ENCODE assay signal across 15 cellular contexts in genomic region chr10:76397210-76397881, GRCh38.
DNase-seq lines count a peak whose midpoint lies in the region; ATAC-seq, FAIRE-seq and TF ChIP-seq lines count a peak whose summit lies in the region.
"Had no signal": no experiment of that assay in that cellular context is flagged by ENCODE, and none has a peak within 500 bp of the region (broad histone marks: within the 10 kb centered on the region; RNA-seq: fewer than 3 reads in every experiment).

No MANE protein-coding gene starts in this region.

- no peak for TF ChIP-seq EP300 in H1 (IDR thresholded peaks at IDR 0.05; ENCODE audit: borderline replicate concordance in 1 of 2, low read depth in 2 of 2, low read length in 2 of 2)

- H2BK120ac ChIP-seq in H1 (replicated peaks; ENCODE audit: low read depth, low read length) = no peak overlapping the region

- H3K27me3 ChIP-seq in GM23338 (ENCODE audit: insufficient read depth) (no peaks in the 10 kb centered on the region), H1 (replicated peaks in 1 of 4; ENCODE audit: control insufficient read depth in 3 of 4, extremely low read depth in 1 of 4, insufficient read depth in 3 of 4, low read length in 3 of 4) (no peaks in the 10 kb centered on the region), dorsolateral prefrontal cortex (peaks cover 0 to 9% (median 0%) of the 10 kb centered on the region in 45 donors)

- H3K4me2 ChIP-seq in GM23338 = no peak overlapping the region
- H3K4me2 ChIP-seq in H1 (ENCODE audit: insufficient read depth in 1 of 2, low read depth in 2 of 2, low read length in 2 of 2) = no peak overlapping the region

- H3K4me1 ChIP-seq in GM23338 (ENCODE audit: insufficient read depth) = peaks cover 10% of the 10 kb centered on the region; the same call in 1 of the 2 replicates
- H3K4me1 ChIP-seq in H1 (replicated peaks in 1 of 4; ENCODE audit: control insufficient read depth in 3 of 4, insufficient read depth in 4 of 4, low read length in 3 of 4) = peaks cover 0 to 8% (median 5%) of the 10 kb centered on the region in 4 experiments; a peak in 4 of 7 replicates
- H3K4me1 ChIP-seq: lower lobe of right lung had no signal

- 90% methylated on average over 11 of the region's 11 CpGs; no CpG with 5 or more reads in 1 of the 2 experiments for WGBS in H1 (ENCODE audit: extremely low coverage in 1 of 2, insufficient coverage in 1 of 2, insufficient read length in 1 of 2, insufficient replicate concordance in 2 of 2, low coverage in 1 of 2, low lambda C conversion rate in 2 of 2, missing lambda C conversion rate in 1 of 2), 2 experiments

- H3F3A ChIP-seq in GM23338 (replicated peaks; ENCODE audit: low read depth) = no peaks in the 10 kb centered on the region

- no peaks in the 10 kb centered on the region for H3K79me2 ChIP-seq in GM23338 (replicated peaks; ENCODE audit: insufficient read depth)
- H3K79me2 ChIP-seq in H1 (ENCODE audit: control insufficient read depth in 1 of 2, insufficient read depth in 2 of 2, low read length in 2 of 2) = no peaks in the 10 kb centered on the region

- intact Hi-C loops in dorsolateral prefrontal cortex (cut with DNase I) = no loop called here

- H3K23ac ChIP-seq in H1 (ENCODE audit: insufficient read length) = no peak overlapping the region

- H4K20me1 ChIP-seq in GM23338 (replicated peaks; ENCODE audit: insufficient read depth) = no peaks in the 10 kb centered on the region
- no peaks in the 10 kb centered on the region for H4K20me1 ChIP-seq in H1 (replicated peaks in 1 of 2; ENCODE audit: control insufficient read depth in 1 of 2, insufficient read depth in 2 of 2, low read length in 2 of 2)

- H3K9ac ChIP-seq in H1 (replicated peaks in 1 of 4; ENCODE audit: extremely low read depth in 1 of 4, low read depth in 3 of 4, low read length in 3 of 4) = no peak overlapping the region

- no peaks in the 10 kb centered on the region for H3K36me3 Mint-ChIP-seq in GM23338 (ENCODE audit: low read depth)
- H3K36me3 Mint-ChIP-seq: activated CD4-positive, alpha-beta memory T cell treated with anti-CD3 and anti-CD28 coated beads for 36 hours had no signal

- no peak overlapping the region for H3K4ac ChIP-seq in H1 (replicated peaks; ENCODE audit: insufficient read length, low read depth, low read length)

- no peak overlapping the region for H4K8ac ChIP-seq in H1 (ENCODE audit: extremely low read depth, insufficient read depth, low read length)

- H3K79me1 ChIP-seq in H1 (ENCODE audit: low read depth, low read length) = no peaks in the 10 kb centered on the region

- H3K18ac ChIP-seq in H1 (ENCODE audit: extremely low read depth, low read length) = no peak overlapping the region

- H4K5ac ChIP-seq in H1 (ENCODE audit: insufficient read length, low read depth, low read length) = no peak overlapping the region

- H3K27ac Mint-ChIP-seq in GM23338 = peak overlapping the region; percentile 72; the same call in 1 of the 2 replicates
- H3K27ac Mint-ChIP-seq: activated CD4-positive, alpha-beta memory T cell treated with anti-CD3 and anti-CD28 coated beads for 36 hours; T-helper 2 cell treated with Interferon-gamma antibody and Interleukin-4, amounts not matched to agents 5 μg/mL and 100 μg/mL, for 36 hours had no signal

- DNase-seq in GM23338 (ENCODE audit: low spot score) = no peak
- no peak for DNase-seq in H1 (ENCODE audit: low read depth in 1 of 2, low spot score in 2 of 2)
- DNase-seq in medulla oblongata (ENCODE audit: extremely low spot score) = peak; percentile 13
- DNase-seq in smooth muscle cell of the brain vasculature (ENCODE audit: low read depth, low spot score) = peak; percentile 78
- DNase-seq in dorsolateral prefrontal cortex = no peak
- DNase-seq in OCI-M2 (lab: John Stamatoyannopoulos, UW; ENCODE audit: unreplicated experiment) = no peak
- DNase-seq in GOT3 (lab: John Stamatoyannopoulos, UW) = no peak
- no peak for DNase-seq in NCI-H1105 treated with DMSO at 0.1 percent for 48 hours (lab: John Stamatoyannopoulos, UW)
- DNase-seq: activated CD4-positive, alpha-beta memory T cell treated with anti-CD3 and anti-CD28 coated beads for 36 hours; activated naive CD4-positive, alpha-beta T cell; head of caudate nucleus; lower lobe of right lung had no signal

- POLR2A ChIA-PET in H1 (lab: Charles Lee; ENCODE audit: partially characterized antibody) = no interaction called here

- H3K27me3 Mint-ChIP-seq in GM23338 (ENCODE audit: insufficient read depth, low read depth, poor library complexity) = peaks cover 2% of the 10 kb centered on the region
- H3K27me3 Mint-ChIP-seq: activated CD4-positive, alpha-beta memory T cell treated with anti-CD3 and anti-CD28 coated beads for 36 hours had no signal

- H2AFZ ChIP-seq in GM23338 (peak overlapping the region; percentile 88; the same call in 1 of the 2 replicates), H1 (ENCODE audit: low read length) (peak overlapping the region; percentile 78; the same call in 1 of the 2 replicates)

- H3K27ac ChIP-seq in GM23338 (ENCODE audit: low read depth) = no peak overlapping the region
- H3K27ac ChIP-seq in H1 (ENCODE audit: low read depth, low read length) = no peak overlapping the region
- peak overlapping the region in 7 of 59 donors; percentile 7 to 51 (median 30) for H3K27ac ChIP-seq in dorsolateral prefrontal cortex
- H3K27ac ChIP-seq: HL-60, lower lobe of right lung had no signal

- H2BK5ac ChIP-seq in H1 (ENCODE audit: low read depth, low read length) = no peak overlapping the region

- H3K36me3 ChIP-seq in GM23338 (ENCODE audit: insufficient read depth) = no peaks in the 10 kb centered on the region
- H3K36me3 ChIP-seq in H1 (ENCODE audit: control insufficient read depth in 2 of 4, insufficient read depth in 4 of 4, low read length in 3 of 4) = no peaks in the 10 kb centered on the region
- H3K36me3 ChIP-seq: lower lobe of right lung had no signal

- TF ChIP-seq POLR2A in H1 (IDR thresholded peaks at IDR 0.05; ENCODE audit: control extremely low read depth in 1 of 2, low read depth in 2 of 2, low read length in 2 of 2) = no peak

- no peak for FAIRE-seq in H1 (lab: Jason Lieb, UNC)

- no peak for TF ChIP-seq RAD21 in H1 (IDR thresholded peaks at IDR 0.05 in 1 of 2, conservative IDR thresholded peaks at IDR 0.05 in 1 of 2; ENCODE audit: low read depth in 2 of 2, low read length in 2 of 2)

- no peak overlapping the region for H3K4me3 Mint-ChIP-seq in GM23338
- H3K4me3 Mint-ChIP-seq: activated CD4-positive, alpha-beta memory T cell treated with anti-CD3 and anti-CD28 coated beads for 36 hours; T-helper 2 cell treated with Interferon-gamma antibody and Interleukin-4, amounts not matched to agents 5 μg/mL and 100 μg/mL, for 36 hours had no signal

- CTCF ChIA-PET in H1 (lab: Charles Lee; ENCODE audit: partially characterized antibody) = no interaction called here

- no peaks in the 10 kb centered on the region; the same call in 2 of the 3 replicates for H3K9me3 Mint-ChIP-seq in GM23338
- H3K9me3 Mint-ChIP-seq: T-helper 2 cell treated with Interferon-gamma antibody and Interleukin-4, amounts not matched to agents 5 μg/mL and 100 μg/mL, for 36 hours had no signal

- H2AK5ac ChIP-seq in H1 (ENCODE audit: low read depth, low read length) = no peak overlapping the region

- H3K23me2 ChIP-seq in H1 (ENCODE audit: low read depth, low read length) = no peaks in the 10 kb centered on the region

- H3K4me1 Mint-ChIP-seq in GM23338 = peaks cover 16% of the 10 kb centered on the region

- no peak overlapping the region for H3K56ac ChIP-seq in H1 (replicated peaks; ENCODE audit: insufficient read length, low read depth, low read length)

- peak; percentile 26; the same call in 2 of the 3 replicates for ATAC-seq in GM23338
- ATAC-seq: lower lobe of right lung had no signal

- H2BK15ac ChIP-seq in H1 (ENCODE audit: low read length) = no peak overlapping the region

- TF ChIP-seq CTCF in GM23338 (conservative IDR thresholded peaks at IDR 0.05; ENCODE audit: low read depth in 2 of 2) = no peak
- no peak for TF ChIP-seq CTCF in H1 (IDR thresholded peaks at IDR 0.05; ENCODE audit: control extremely low read depth in 1 of 3, insufficient read depth in 1 of 3, low read depth in 1 of 3, low read length in 3 of 3)
- no peak for TF ChIP-seq CTCF in dorsolateral prefrontal cortex (IDR thresholded peaks at IDR 0.05 in 54 of 56, conservative IDR thresholded peaks at IDR 0.05 in 2 of 56; ENCODE audit: low read depth in 1 of 56, partially characterized antibody in 56 of 56)

- H4K91ac ChIP-seq in H1 (replicated peaks; ENCODE audit: insufficient read length, low read length) = no peak overlapping the region

- no peak overlapping the region for H2BK12ac ChIP-seq in H1 (ENCODE audit: low read depth, low read length)

- no peaks in the 10 kb centered on the region for H3K9me3 ChIP-seq in H1 (ENCODE audit: insufficient read depth in 2 of 2, low read depth in 1 of 2, low read length in 1 of 2)
- H3K9me3 ChIP-seq: lower lobe of right lung had no signal

- H3K4me3 ChIP-seq in GM23338 (no peak overlapping the region), H1 (ENCODE audit: extremely low read depth in 1 of 4, insufficient read depth in 2 of 4, low read depth in 3 of 4, low read length in 4 of 4) (no peak overlapping the region), dorsolateral prefrontal cortex (no peak overlapping the region)
- H3K4me3 ChIP-seq: lower lobe of right lung, skin epidermis had no signal

- H3K9me2 ChIP-seq in GM23338 (ENCODE audit: insufficient read depth) = peaks cover 11% of the 10 kb centered on the region

- no peak overlapping the region for H3K14ac ChIP-seq in H1 (ENCODE audit: insufficient read length)

- no peak overlapping the region for H2BK20ac ChIP-seq in H1 (ENCODE audit: low read length)

TF ChIP-seq in GM23338, 12 proteins besides CTCF, POLR2A, EP300 and RAD21 (continues in another document):
- TF ChIP-seq ZNF331 (CRISPR knock-in tag; IDR thresholded peaks at IDR 0.05; ENCODE audit: low read depth) (no peak), ZNF114 (CRISPR knock-in tag; IDR thresholded peaks at IDR 0.05) (no peak), POLR2AphosphoS5 (IDR thresholded peaks at IDR 0.05; ENCODE audit: low read depth) (no peak), JUNB (IDR thresholded peaks at IDR 0.05; ENCODE audit: unreplicated experiment) (no peak), CREB1 (CRISPR knock-in tag; IDR thresholded peaks at IDR 0.05; ENCODE audit: low read depth) (no peak), STAT1 (IDR thresholded peaks at IDR 0.05; ENCODE audit: unreplicated experiment) (no peak)

TF ChIP-seq in H1, 55 proteins besides CTCF, POLR2A, EP300 and RAD21 (continues in another document):
- TF ChIP-seq ZNF274 (IDR thresholded peaks at IDR 0.05; ENCODE audit: borderline replicate concordance, extremely low read depth, low read length) (no peak), EGR1 (IDR thresholded peaks at IDR 0.05; ENCODE audit: borderline replicate concordance, low read depth, low read length) (no peak), ASH2L (IDR thresholded peaks at IDR 0.05; ENCODE audit: low read length) (no peak), SP4 (IDR thresholded peaks at IDR 0.05; ENCODE audit: low read length) (no peak)

Comparison
In these comparisons a context has a peak if more than half of its experiments do, and no peak if none do; other contexts are left out.
1. DNase-seq: peak in medulla oblongata (single experiment) and smooth muscle cell of the brain vasculature (single experiment); none in GM23338 (single experiment), H1 (0 of 2), dorsolateral prefrontal cortex (0 of 10), OCI-M2 (single experiment), GOT3 (single experiment) and NCI-H1105 treated with DMSO at 0.1 percent for 48 hours (single experiment).